Comparison of ENCODE assay signal across 18 cellular contexts in genomic region chr18:44988821-44989587, GRCh38.
"Had no signal": no experiment of that assay in that cellular context is flagged by ENCODE, and none has a peak within 500 bp of the region (broad histone marks: within the 10 kb centered on the region; RNA-seq: fewer than 3 reads in every experiment).

No MANE protein-coding gene starts in this region.

- H3K4me1 ChIP-seq: left lung, suprapubic skin, vagina had no signal

- H3K27ac ChIP-seq: left lung, suprapubic skin, vagina had no signal

- FAIRE-seq: frontal cortex, TTC549 had no signal

- H3K27ac Mint-ChIP-seq: activated naive CD8-positive, alpha-beta T cell treated with anti-CD3 and anti-CD28 coated beads, Interleukin-2, amount 10 ng/mL, durations not matched to agents 7 days and 5 days; activated T-helper 17 cell treated with anti-CD3 and anti-CD28 coated beads, Interleukin-2, amount 50 U/mL, for 72 hours; nephron progenitor cell; stimulated activated naive CD8-positive, alpha-beta T cell treated with anti-CD3 and anti-CD28 coated beads, Interleukin-15, Interleukin-2, amounts not matched to agents 100 ng/mL and 50 ng/mL, for 24 hours; T-helper 2 cell treated with Interferon-gamma antibody and Interleukin-4, amounts not matched to agents 5 μg/mL and 100 μg/mL, for 36 hours had no signal

- H3K4me3 Mint-ChIP-seq: activated naive CD8-positive, alpha-beta T cell treated with anti-CD3 and anti-CD28 coated beads, Interleukin-2, amount 10 ng/mL, durations not matched to agents 7 days and 5 days; activated T-helper 17 cell treated with anti-CD3 and anti-CD28 coated beads, Interleukin-2, amount 50 U/mL, for 72 hours; nephron progenitor cell; stimulated activated naive CD8-positive, alpha-beta T cell treated with anti-CD3 and anti-CD28 coated beads, Interleukin-15, Interleukin-2, amounts not matched to agents 100 ng/mL and 50 ng/mL, for 24 hours; T-helper 2 cell treated with Interferon-gamma antibody and Interleukin-4, amounts not matched to agents 5 μg/mL and 100 μg/mL, for 36 hours had no signal

- H3K27me3 ChIP-seq: left lung, suprapubic skin, vagina had no signal

- H3K4me1 Mint-ChIP-seq: activated naive CD8-positive, alpha-beta T cell treated with anti-CD3 and anti-CD28 coated beads, Interleukin-2, amount 10 ng/mL, durations not matched to agents 7 days and 5 days; activated T-helper 17 cell treated with anti-CD3 and anti-CD28 coated beads, Interleukin-2, amount 50 U/mL, for 72 hours had no signal

- H3K9me3 ChIP-seq: left lung, suprapubic skin, vagina had no signal

- H3K36me3 Mint-ChIP-seq: activated naive CD8-positive, alpha-beta T cell treated with anti-CD3 and anti-CD28 coated beads, Interleukin-2, amount 10 ng/mL, durations not matched to agents 7 days and 5 days had no signal

- ATAC-seq: activated T-helper 17 cell treated with anti-CD3 and anti-CD28 coated beads, Interleukin-2, amount 50 U/mL, for 72 hours; left lung had no signal

- H3K4me3 ChIP-seq: left lung, suprapubic skin, vagina had no signal

- H3K9me3 Mint-ChIP-seq: activated T-helper 17 cell treated with anti-CD3 and anti-CD28 coated beads, Interleukin-2, amount 50 U/mL, for 72 hours had no signal

- H3K36me3 ChIP-seq: left lung, suprapubic skin, vagina had no signal

- H3K27me3 Mint-ChIP-seq: activated naive CD8-positive, alpha-beta T cell treated with anti-CD3 and anti-CD28 coated beads, Interleukin-2, amount 10 ng/mL, durations not matched to agents 7 days and 5 days; stimulated activated naive CD8-positive, alpha-beta T cell treated with anti-CD3 and anti-CD28 coated beads, Interleukin-15, Interleukin-2, amounts not matched to agents 100 ng/mL and 50 ng/mL, for 24 hours had no signal

- DNase-seq: activated CD4-positive, alpha-beta T cell treated with anti-CD3 and anti-CD28 coated beads, Interleukin-2, amount 50 U/mL, for 48 hours; activated naive CD4-positive, alpha-beta T cell; activated naive CD8-positive, alpha-beta T cell treated with anti-CD3 and anti-CD28 coated beads, Interleukin-2, amount 10 ng/mL, durations not matched to agents 7 days and 5 days; anterior cingulate cortex; cerebellar nuclear complex; dermis blood vessel endothelial cell; effector memory CD4-positive, alpha-beta T cell; left lung; nephron progenitor cell; nucleus accumbens; retina had no signal
